In genomic region chr1:241136401-241136800, GRCh38 we compare ENCODE assay signal across 28 cellular contexts.
"Had no signal": no experiment of that assay in that cellular context is flagged by ENCODE, and none has a peak within 500 bp of the region (broad histone marks: within the 10 kb centered on the region; RNA-seq: fewer than 3 reads in every experiment).

No MANE protein-coding gene starts in this region.

- H3K27ac ChIP-seq: stomach, suprapubic skin, testis, thoracic aorta, thyroid gland, tibial artery, tibial nerve, transverse colon, upper lobe of left lung, upper lobe of right lung, uterus, vagina had no signal

- DNase-seq: stimulated activated CD4-positive, alpha-beta T cell treated with anti-CD3 and anti-CD28 coated beads, Interleukin-2, amount 100 ng/mL, for 48 hours; stimulated activated CD4-positive, alpha-beta T cell treated with anti-CD3 and anti-CD28 coated beads, Interleukin-4, amount 100 ng/mL, for 1 hour; stimulated activated CD4-positive, alpha-beta T cell treated with anti-CD3 and anti-CD28 coated beads, Interleukin-4, amount 100 ng/mL, for 24 hours; stimulated activated CD4-positive, alpha-beta T cell treated with anti-CD3 and anti-CD28 coated beads, Interleukin-4, amount 100 ng/mL, for 4 hours; stimulated activated CD8-positive, alpha-beta memory T cell treated with anti-CD3 and anti-CD28 coated beads, Interleukin-4, amount 100 ng/mL, for 48 hours; stimulated activated naive B cell treated with anti-CD40 and anti-IgM and Interleukin-4, amounts not matched to agents 10 μg/mL and 1 μg/mL and 100 μg/mL, for 72 hours; stimulated activated naive CD4-positive, alpha-beta T cell; stimulated activated naive CD4-positive, alpha-beta T cell treated with Interleukin-2 at 50 U/mL for 16 hours; stimulated activated naive CD8-positive, alpha-beta T cell treated with anti-CD3 and anti-CD28 coated beads, Interleukin-15, amount 100 ng/mL, for 72 hours; stimulated activated naive CD8-positive, alpha-beta T cell treated with anti-CD3 and anti-CD28 coated beads, Interleukin-15, Interleukin-2, amounts not matched to agents 100 U/mL and 50 U/mL, for 24 hours; stomach; substantia nigra; testis; thyroid gland; tibial artery; transverse colon; trophoblast cell; upper lobe of right lung; uterus had no signal

- FAIRE-seq: urothelium cell line had no signal

- H3K36me3 Mint-ChIP-seq: stimulated activated memory B cell treated with anti-CD40 and anti-IgM and Interleukin-4, amounts not matched to agents 10 μg/mL and 1 μg/mL and 100 μg/mL, for 72 hours; type B pancreatic cell had no signal

- H3K36me3 ChIP-seq: stomach, suprapubic skin, thoracic aorta, thyroid gland, tibial artery, tibial nerve, transverse colon, upper lobe of left lung, upper lobe of right lung, uterus, vagina had no signal

- H3K4me3 Mint-ChIP-seq: stimulated activated memory B cell treated with anti-CD40 and anti-IgM and Interleukin-4, amounts not matched to agents 10 μg/mL and 1 μg/mL and 100 μg/mL, for 72 hours; stimulated activated naive B cell treated with anti-CD40 and anti-IgM and Interleukin-4, amounts not matched to agents 10 μg/mL and 1 μg/mL and 100 μg/mL, for 72 hours; stimulated activated naive CD8-positive, alpha-beta T cell treated with anti-CD3 and anti-CD28 coated beads, Interleukin-15, amount 100 ng/mL, for 72 hours; stimulated activated naive CD8-positive, alpha-beta T cell treated with anti-CD3 and anti-CD28 coated beads, Interleukin-15, Interleukin-2, amounts not matched to agents 100 ng/mL and 50 ng/mL, for 24 hours; type B pancreatic cell had no signal

- H3K27me3 Mint-ChIP-seq: stimulated activated memory B cell treated with anti-CD40 and anti-IgM and Interleukin-4, amounts not matched to agents 10 μg/mL and 1 μg/mL and 100 μg/mL, for 72 hours; stimulated activated naive B cell treated with anti-CD40 and anti-IgM and Interleukin-4, amounts not matched to agents 10 μg/mL and 1 μg/mL and 100 μg/mL, for 72 hours; stimulated activated naive CD8-positive, alpha-beta T cell treated with anti-CD3 and anti-CD28 coated beads, Interleukin-15, amount 100 ng/mL, for 72 hours; stimulated activated naive CD8-positive, alpha-beta T cell treated with anti-CD3 and anti-CD28 coated beads, Interleukin-15, Interleukin-2, amounts not matched to agents 100 ng/mL and 50 ng/mL, for 24 hours; type B pancreatic cell had no signal

- H3K4me3 ChIP-seq: stomach, suprapubic skin, testis, thoracic aorta, thyroid gland, tibial artery, tibial nerve, transverse colon, upper lobe of left lung, upper lobe of right lung, uterus, vagina had no signal

- H3K4me1 ChIP-seq: stomach, suprapubic skin, testis, thyroid gland, tibial artery, tibial nerve, transverse colon, upper lobe of left lung, upper lobe of right lung, uterus, vagina had no signal

- H3K9me3 ChIP-seq: stomach, suprapubic skin, testis, thoracic aorta, thyroid gland, tibial artery, tibial nerve, transverse colon, upper lobe of left lung, upper lobe of right lung, uterus, vagina had no signal

- H3K9me3 Mint-ChIP-seq: type B pancreatic cell had no signal

- ATAC-seq: stimulated activated memory B cell treated with anti-CD40 and anti-IgM and Interleukin-4, amounts not matched to agents 10 μg/mL and 1 μg/mL and 100 μg/mL, for 72 hours; stimulated activated naive B cell treated with anti-CD40 and anti-IgM and Interleukin-4, amounts not matched to agents 10 μg/mL and 1 μg/mL and 100 μg/mL, for 72 hours; stimulated activated naive CD8-positive, alpha-beta T cell treated with anti-CD3 and anti-CD28 coated beads, Interleukin-15, amount 100 ng/mL, for 72 hours; stimulated activated naive CD8-positive, alpha-beta T cell treated with anti-CD3 and anti-CD28 coated beads, Interleukin-15, Interleukin-2, amounts not matched to agents 100 U/mL and 50 U/mL, for 24 hours; upper lobe of right lung had no signal

- H3K4me1 Mint-ChIP-seq: stimulated activated memory B cell treated with anti-CD40 and anti-IgM and Interleukin-4, amounts not matched to agents 10 μg/mL and 1 μg/mL and 100 μg/mL, for 72 hours; stimulated activated naive B cell treated with anti-CD40 and anti-IgM and Interleukin-4, amounts not matched to agents 10 μg/mL and 1 μg/mL and 100 μg/mL, for 72 hours; stimulated activated naive CD8-positive, alpha-beta T cell treated with anti-CD3 and anti-CD28 coated beads, Interleukin-15, amount 100 ng/mL, for 72 hours had no signal

- H3K27ac Mint-ChIP-seq: stimulated activated memory B cell treated with anti-CD40 and anti-IgM and Interleukin-4, amounts not matched to agents 10 μg/mL and 1 μg/mL and 100 μg/mL, for 72 hours; stimulated activated naive B cell treated with anti-CD40 and anti-IgM and Interleukin-4, amounts not matched to agents 10 μg/mL and 1 μg/mL and 100 μg/mL, for 72 hours; stimulated activated naive CD8-positive, alpha-beta T cell treated with anti-CD3 and anti-CD28 coated beads, Interleukin-15, amount 100 ng/mL, for 72 hours; stimulated activated naive CD8-positive, alpha-beta T cell treated with anti-CD3 and anti-CD28 coated beads, Interleukin-15, Interleukin-2, amounts not matched to agents 100 ng/mL and 50 ng/mL, for 24 hours; type B pancreatic cell had no signal

- H3K27me3 ChIP-seq: stomach, suprapubic skin, testis, thyroid gland, tibial artery, tibial nerve, transverse colon, upper lobe of left lung, upper lobe of right lung, uterus, vagina had no signal
